In the genomic region with DNA sequence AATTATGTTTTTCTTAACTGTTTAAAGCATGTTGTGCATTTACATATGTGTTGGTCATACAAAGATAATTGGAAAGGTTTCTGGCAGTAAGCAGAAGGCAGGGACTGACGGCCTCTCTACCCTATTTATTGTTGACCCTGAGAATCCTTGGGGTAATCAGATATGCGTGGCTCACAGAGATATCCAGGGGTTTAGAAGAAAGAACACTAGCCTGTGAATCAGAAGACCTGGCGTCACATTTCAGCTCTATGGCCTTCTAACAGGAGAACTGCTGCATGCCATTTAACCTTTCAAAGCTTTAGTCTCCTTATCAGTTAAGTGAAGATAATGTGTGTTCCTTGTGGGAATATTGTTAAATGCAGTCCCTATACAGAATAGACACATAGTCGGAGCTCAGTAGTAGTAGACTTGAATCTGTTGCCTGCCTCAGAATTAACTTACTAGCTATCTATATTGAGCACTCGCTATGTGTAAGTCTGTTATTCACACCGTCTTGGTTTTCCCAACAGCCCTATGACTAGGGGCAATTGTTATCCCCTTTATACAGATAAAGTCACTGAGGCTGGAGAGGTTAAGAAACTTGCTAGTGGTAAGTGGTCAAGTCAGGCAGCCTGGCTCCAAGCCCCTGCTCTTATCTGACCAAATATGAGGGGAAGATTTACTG, we compare ENCODE assay signal across 19 cellular contexts.
A peak's percentile ranks its signal among the peaks of the same experiment; 100 is the strongest.
DNase-seq lines count a peak whose midpoint lies in the region; ATAC-seq and TF ChIP-seq lines count a peak whose summit lies in the region.
"Had no signal": no experiment of that assay in that cellular context is flagged by ENCODE, and none has a peak within 500 bp of the region (broad histone marks: within the 10 kb centered on the region; RNA-seq: fewer than 3 reads in every experiment).

No MANE protein-coding gene starts in this region.

- H3K4me1 ChIP-seq in cardiac muscle cell (ENCODE audit: low read depth) (peaks cover 14% of the 10 kb centered on the region), mesodermal cell (ENCODE audit: control insufficient read depth, insufficient read depth, low read length, poor library complexity, severe bottlenecking) (peaks cover 18% of the 10 kb centered on the region), esophagus muscularis mucosa (peaks cover 15 to 28% (median 20%) of the 10 kb centered on the region in 4 donors)

- DNase-seq in cardiac muscle cell (ENCODE audit: low read depth in 1 of 2, low spot score in 1 of 2): peak in 1 of 2 donors; percentile 22
- no peak for DNase-seq in cardiac septum (ENCODE audit: low spot score)
- no peak for DNase-seq in dorsolateral prefrontal cortex
- no peak for DNase-seq in NCI-H1092 (lab: John Stamatoyannopoulos, UW)
- no peak for DNase-seq in GDM1 (lab: John Stamatoyannopoulos, UW)
- no peak for DNase-seq in esophagus muscularis mucosa (ENCODE audit: extremely low spot score)
- DNase-seq: activated naive CD4-positive, alpha-beta T cell; GOT3; NCI-H2081; NCI-H510A treated with DMSO at 0.1 percent for 48 hours; SHP77 treated with DMSO at 0.1 percent for 48 hours; stimulated activated naive CD4-positive, alpha-beta T cell treated with Interleukin-2 at 50 U/mL for 16 hours; T-helper 1 cell; trophoblast cell had no signal

- intact Hi-C loops in cardiac septum (cut with DNase I): no loop called here
- intact Hi-C loops in dorsolateral prefrontal cortex (cut with DNase I): no loop called here
- intact Hi-C loops in esophagus muscularis mucosa (cut with DNase I): no loop called here

- H3K36me3 ChIP-seq in cardiac muscle cell (no peaks in the 10 kb centered on the region), mesodermal cell (ENCODE audit: control insufficient read depth, insufficient read depth, low read length) (no peaks in the 10 kb centered on the region), esophagus muscularis mucosa (no peaks in the 10 kb centered on the region)
- H3K36me3 ChIP-seq: neutrophil had no signal

- H3K9me3 ChIP-seq in cardiac muscle cell (ENCODE audit: low read depth) (no peaks in the 10 kb centered on the region), mesodermal cell (ENCODE audit: control insufficient read depth, low read length) (peaks cover 5% of the 10 kb centered on the region), esophagus muscularis mucosa (no peaks in the 10 kb centered on the region)
- H3K9me3 ChIP-seq: neutrophil had no signal

- TF ChIP-seq CTCF in cardiac muscle cell (IDR thresholded peaks at IDR 0.05; ENCODE audit: low read depth, low read length): no peak
- no peak for TF ChIP-seq CTCF in dorsolateral prefrontal cortex (IDR thresholded peaks at IDR 0.05 in 54 of 56, conservative IDR thresholded peaks at IDR 0.05 in 2 of 56; ENCODE audit: low read depth in 1 of 56, partially characterized antibody in 56 of 56)
- no peak for TF ChIP-seq CTCF in esophagus muscularis mucosa (IDR thresholded peaks at IDR 0.05)

- H3K27me3 ChIP-seq in cardiac muscle cell: no peaks in the 10 kb centered on the region
- H3K27me3 ChIP-seq in dorsolateral prefrontal cortex: no peaks in the 10 kb centered on the region
- H3K27me3 ChIP-seq in esophagus muscularis mucosa: no peaks in the 10 kb centered on the region
- H3K27me3 ChIP-seq: neutrophil had no signal

- TF ChIP-seq POLR2A in esophagus muscularis mucosa (IDR thresholded peaks at IDR 0.05; ENCODE audit: low read depth): no peak

- 29 to 55% methylated on average over 2 to 6 of the region's 6 CpGs for WGBS in mesodermal cell (ENCODE audit: insufficient coverage in 2 of 2), 2 experiments
- 86% methylated on average over 6 of the region's 6 CpGs for WGBS in esophagus muscularis mucosa

- H3K4me3 ChIP-seq in cardiac muscle cell (no peak overlapping the region), dorsolateral prefrontal cortex (no peak overlapping the region), mesodermal cell (ENCODE audit: extremely low read depth, insufficient read depth, low read length, poor library complexity, severe bottlenecking) (no peak overlapping the region), esophagus muscularis mucosa (no peak overlapping the region)

- ATAC-seq in HG02938 (IDR thresholded peaks at IDR 0.05; ENCODE audit: unreplicated experiment): no peak
- ATAC-seq: esophagus mucosa had no signal

- TF ChIP-seq EP300 in esophagus muscularis mucosa (IDR thresholded peaks at IDR 0.05): no peak

- H3K27ac ChIP-seq in cardiac muscle cell (peak overlapping the region; percentile 57), dorsolateral prefrontal cortex (peak overlapping the region in 42 of 59 donors; percentile 2 to 81 (median 66)), mesodermal cell (ENCODE audit: low read depth, low read length, severe bottlenecking) (peak overlapping the region; percentile 77), esophagus muscularis mucosa (replicated peaks in 1 of 4) (peak overlapping the region in 1 of 4 donors; percentile 26)
- H3K27ac ChIP-seq: HL-60, neutrophil had no signal
